ENCODE assay signal across 29 cellular contexts in the genomic region with DNA sequence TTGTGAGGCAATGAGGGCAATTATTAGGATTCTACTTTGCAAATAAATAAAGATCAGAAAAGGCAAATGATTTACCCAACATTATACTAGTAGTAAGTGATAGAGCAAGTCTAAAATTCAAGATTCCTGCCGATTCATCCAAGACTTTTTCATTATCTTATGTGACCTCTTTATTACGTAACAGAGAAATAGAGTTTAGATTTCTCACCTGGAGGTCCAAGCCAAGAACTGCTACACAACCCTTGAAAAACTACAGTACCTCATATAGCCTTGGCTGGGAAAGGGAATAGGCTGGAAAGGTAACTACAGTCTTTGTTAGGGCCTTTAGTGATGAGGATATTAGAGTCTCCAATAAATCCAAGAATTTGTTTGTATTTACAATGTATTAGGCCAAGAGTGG.
"Had no signal": no experiment of that assay in that cellular context is flagged by ENCODE, and none has a peak within 500 bp of the region (broad histone marks: within the 10 kb centered on the region; RNA-seq: fewer than 3 reads in every experiment).

No MANE protein-coding gene starts in this region.

- H3K4me2 ChIP-seq: hepatocyte had no signal

- DNase-seq: colonic mucosa; cortex of kidney; dermis blood vessel endothelial cell; dorsolateral prefrontal cortex; effector CD4-positive, alpha-beta T cell; effector CD8-positive, alpha-beta T cell; effector memory CD4-positive, alpha-beta T cell; effector memory CD8-positive, alpha-beta T cell; endodermal cell; erythroblast; esophagus squamous epithelium; foreskin fibroblast; foreskin keratinocyte; foreskin melanocyte; gastrocnemius medialis; glutamatergic neuron; head of caudate nucleus; heart left ventricle; heart right ventricle had no signal

- FAIRE-seq: colon, endometrium, endothelial cell of umbilical vein, frontal cortex had no signal

- H3K4me1 ChIP-seq: colonic mucosa, gastrocnemius medialis had no signal

- H2AFZ ChIP-seq: hepatocyte had no signal

- H3K9me3 ChIP-seq: colonic mucosa, esophagus muscularis mucosa, esophagus squamous epithelium, gastrocnemius medialis, gastroesophageal sphincter, heart right ventricle had no signal

- H3K27me3 ChIP-seq: colonic mucosa, dorsolateral prefrontal cortex, esophagus muscularis mucosa, esophagus squamous epithelium, foreskin keratinocyte, gastrocnemius medialis, gastroesophageal sphincter, heart left ventricle, heart right ventricle, hepatocyte had no signal

- H3K4me3 ChIP-seq: colonic mucosa, coronary artery, dorsolateral prefrontal cortex, esophagus muscularis mucosa, esophagus squamous epithelium, gastrocnemius medialis, gastroesophageal sphincter, heart left ventricle, heart right ventricle, hepatocyte had no signal

- H3K27ac ChIP-seq: colonic mucosa, coronary artery, dorsolateral prefrontal cortex, epithelial cell of prostate, esophagus muscularis mucosa, esophagus squamous epithelium, foreskin keratinocyte, gastrocnemius medialis, gastroesophageal sphincter, heart left ventricle, heart right ventricle, hepatocyte had no signal

- H3K36me3 ChIP-seq: colonic mucosa, esophagus muscularis mucosa, esophagus squamous epithelium, gastrocnemius medialis, gastroesophageal sphincter, heart left ventricle, heart right ventricle had no signal

- ATAC-seq: effector memory CD8-positive, alpha-beta T cell; esophagus mucosa; foreskin keratinocyte; gastrocnemius medialis; gastroesophageal sphincter; heart left ventricle; heart right ventricle had no signal
